In the genomic region with DNA sequence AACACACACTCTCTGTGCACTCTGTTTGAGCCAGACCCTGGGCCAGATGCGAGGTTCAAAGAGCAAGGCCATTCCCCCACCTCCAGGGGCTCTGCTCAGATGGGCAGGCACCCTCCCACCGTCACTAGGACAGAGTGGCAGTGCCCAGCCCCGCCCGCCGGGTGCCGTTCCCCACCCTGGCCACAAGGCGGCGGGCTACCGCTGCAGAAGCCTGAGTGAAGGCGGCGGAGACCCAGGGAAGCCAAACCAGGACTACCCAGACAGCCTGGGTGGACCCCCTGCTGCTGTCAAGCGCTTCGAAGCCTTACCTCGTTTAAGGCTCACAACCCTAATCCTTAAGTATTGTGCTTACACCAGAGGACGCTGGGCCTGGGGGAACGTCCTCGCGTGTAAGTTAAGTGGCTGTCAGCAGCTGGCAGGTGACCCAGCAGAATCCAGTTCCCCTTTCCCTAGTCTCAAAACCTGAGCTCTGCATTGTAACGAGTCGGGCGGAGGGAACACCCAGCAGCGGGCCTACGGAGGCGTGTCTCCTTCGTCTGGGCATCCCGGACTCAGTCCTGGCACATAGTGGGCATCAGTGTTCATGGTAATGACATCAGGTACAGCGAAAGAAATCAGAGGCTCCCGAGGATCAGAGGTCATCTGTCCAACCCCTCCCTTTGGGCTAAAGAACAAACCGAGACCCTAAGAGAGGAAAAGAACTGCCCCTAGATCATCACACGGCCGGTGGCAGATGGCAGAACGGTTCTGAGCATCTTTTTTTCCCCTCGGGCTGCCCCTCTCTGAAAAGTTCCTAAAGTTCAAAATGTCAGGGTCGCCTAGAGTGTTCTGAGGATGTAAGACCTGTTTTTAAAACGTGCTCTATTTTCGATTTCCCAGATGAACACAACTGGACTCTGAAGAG, we compare ENCODE assay signal across 1 cellular context.
TF ChIP-seq lines count a peak whose summit lies in the region.

No MANE protein-coding gene starts in this region.

TF ChIP-seq in HepG2, 621 proteins besides CTCF, POLR2A, EP300 and RAD21 (continued from another document and continues in another):
- TF ChIP-seq, protein P1, sequence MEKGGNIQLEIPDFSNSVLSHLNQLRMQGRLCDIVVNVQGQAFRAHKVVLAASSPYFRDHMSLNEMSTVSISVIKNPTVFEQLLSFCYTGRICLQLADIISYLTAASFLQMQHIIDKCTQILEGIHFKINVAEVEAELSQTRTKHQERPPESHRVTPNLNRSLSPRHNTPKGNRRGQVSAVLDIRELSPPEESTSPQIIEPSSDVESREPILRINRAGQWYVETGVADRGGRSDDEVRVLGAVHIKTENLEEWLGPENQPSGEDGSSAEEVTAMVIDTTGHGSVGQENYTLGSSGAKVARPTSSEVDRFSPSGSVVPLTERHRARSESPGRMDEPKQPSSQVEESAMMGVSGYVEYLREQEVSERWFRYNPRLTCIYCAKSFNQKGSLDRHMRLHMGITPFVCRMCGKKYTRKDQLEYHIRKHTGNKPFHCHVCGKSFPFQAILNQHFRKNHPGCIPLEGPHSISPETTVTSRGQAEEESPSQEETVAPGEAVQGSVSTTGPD (CRISPR knock-in tag; IDR thresholded peaks at IDR 0.05): no peak
- TF ChIP-seq KDM1A (CRISPR knock-in tag; IDR thresholded peaks at IDR 0.05) (no peak), FOXA1 (IDR thresholded peaks at IDR 0.05) (no peak), FOXA1 (CRISPR knock-in tag; IDR thresholded peaks at IDR 0.05) (no peak), ZSCAN29 (CRISPR knock-in tag; conservative IDR thresholded peaks at IDR 0.05) (no peak), JUNB (CRISPR knock-in tag; IDR thresholded peaks at IDR 0.05; ENCODE audit: borderline replicate concordance) (no peak), SMARCC2 (IDR thresholded peaks at IDR 0.05) (no peak), ZNF292 (CRISPR knock-in tag; IDR thresholded peaks at IDR 0.05; ENCODE audit: borderline replicate concordance, low read depth) (0 out of 2 replicates have a peak, but pooled peaks have one; percentile 59), ZNF34 (CRISPR knock-in tag; IDR thresholded peaks at IDR 0.05; ENCODE audit: borderline replicate concordance) (no peak), PHF21A (CRISPR knock-in tag; IDR thresholded peaks at IDR 0.05) (no peak; the same call in 1 of the 2 replicates), PAX8 (CRISPR knock-in tag; IDR thresholded peaks at IDR 0.05; ENCODE audit: borderline replicate concordance) (no peak), ZNF616 (CRISPR knock-in tag; IDR thresholded peaks at IDR 0.05; ENCODE audit: low read depth) (no peak), HNF4G (IDR thresholded peaks at IDR 0.05; ENCODE audit: borderline replicate concordance, low read depth, low read length) (no peak; the same call in 1 of the 2 replicates), HNF4G (CRISPR knock-in tag; IDR thresholded peaks at IDR 0.05; ENCODE audit: borderline replicate concordance, low read depth) (no peak), IRF2 (CRISPR knock-in tag; IDR thresholded peaks at IDR 0.05) (peak; percentile 58), PLRG1 (conservative IDR thresholded peaks at IDR 0.05) (no peak), KDM5A (IDR thresholded peaks at IDR 0.05; ENCODE audit: borderline replicate concordance, low read length) (no peak), TCF7 (IDR thresholded peaks at IDR 0.05; ENCODE audit: low read depth) (no peak), ZZZ3 (CRISPR knock-in tag; IDR thresholded peaks at IDR 0.05; ENCODE audit: borderline replicate concordance) (no peak), ZNF17 (CRISPR knock-in tag; IDR thresholded peaks at IDR 0.05) (no peak), NFIC (IDR thresholded peaks at IDR 0.05; ENCODE audit: low read length) (no peak), TAF15 (IDR thresholded peaks at IDR 0.05; ENCODE audit: low read depth, low read length, poor library complexity, severe bottlenecking) (no peak), ZNF10 (CRISPR knock-in tag; IDR thresholded peaks at IDR 0.05; ENCODE audit: borderline replicate concordance, low read depth) (no peak)
- TF ChIP-seq, protein P2, sequence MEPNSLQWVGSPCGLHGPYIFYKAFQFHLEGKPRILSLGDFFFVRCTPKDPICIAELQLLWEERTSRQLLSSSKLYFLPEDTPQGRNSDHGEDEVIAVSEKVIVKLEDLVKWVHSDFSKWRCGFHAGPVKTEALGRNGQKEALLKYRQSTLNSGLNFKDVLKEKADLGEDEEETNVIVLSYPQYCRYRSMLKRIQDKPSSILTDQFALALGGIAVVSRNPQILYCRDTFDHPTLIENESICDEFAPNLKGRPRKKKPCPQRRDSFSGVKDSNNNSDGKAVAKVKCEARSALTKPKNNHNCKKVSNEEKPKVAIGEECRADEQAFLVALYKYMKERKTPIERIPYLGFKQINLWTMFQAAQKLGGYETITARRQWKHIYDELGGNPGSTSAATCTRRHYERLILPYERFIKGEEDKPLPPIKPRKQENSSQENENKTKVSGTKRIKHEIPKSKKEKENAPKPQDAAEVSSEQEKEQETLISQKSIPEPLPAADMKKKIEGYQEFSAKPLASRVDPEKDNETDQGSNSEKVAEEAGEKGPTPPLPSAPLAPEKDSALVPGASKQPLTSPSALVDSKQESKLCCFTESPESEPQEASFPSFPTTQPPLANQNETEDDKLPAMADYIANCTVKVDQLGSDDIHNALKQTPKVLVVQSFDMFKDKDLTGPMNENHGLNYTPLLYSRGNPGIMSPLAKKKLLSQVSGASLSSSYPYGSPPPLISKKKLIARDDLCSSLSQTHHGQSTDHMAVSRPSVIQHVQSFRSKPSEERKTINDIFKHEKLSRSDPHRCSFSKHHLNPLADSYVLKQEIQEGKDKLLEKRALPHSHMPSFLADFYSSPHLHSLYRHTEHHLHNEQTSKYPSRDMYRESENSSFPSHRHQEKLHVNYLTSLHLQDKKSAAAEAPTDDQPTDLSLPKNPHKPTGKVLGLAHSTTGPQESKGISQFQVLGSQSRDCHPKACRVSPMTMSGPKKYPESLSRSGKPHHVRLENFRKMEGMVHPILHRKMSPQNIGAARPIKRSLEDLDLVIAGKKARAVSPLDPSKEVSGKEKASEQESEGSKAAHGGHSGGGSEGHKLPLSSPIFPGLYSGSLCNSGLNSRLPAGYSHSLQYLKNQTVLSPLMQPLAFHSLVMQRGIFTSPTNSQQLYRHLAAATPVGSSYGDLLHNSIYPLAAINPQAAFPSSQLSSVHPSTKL (CRISPR knock-in tag; IDR thresholded peaks at IDR 0.05): peak; percentile 49
- TF ChIP-seq, protein P3, sequence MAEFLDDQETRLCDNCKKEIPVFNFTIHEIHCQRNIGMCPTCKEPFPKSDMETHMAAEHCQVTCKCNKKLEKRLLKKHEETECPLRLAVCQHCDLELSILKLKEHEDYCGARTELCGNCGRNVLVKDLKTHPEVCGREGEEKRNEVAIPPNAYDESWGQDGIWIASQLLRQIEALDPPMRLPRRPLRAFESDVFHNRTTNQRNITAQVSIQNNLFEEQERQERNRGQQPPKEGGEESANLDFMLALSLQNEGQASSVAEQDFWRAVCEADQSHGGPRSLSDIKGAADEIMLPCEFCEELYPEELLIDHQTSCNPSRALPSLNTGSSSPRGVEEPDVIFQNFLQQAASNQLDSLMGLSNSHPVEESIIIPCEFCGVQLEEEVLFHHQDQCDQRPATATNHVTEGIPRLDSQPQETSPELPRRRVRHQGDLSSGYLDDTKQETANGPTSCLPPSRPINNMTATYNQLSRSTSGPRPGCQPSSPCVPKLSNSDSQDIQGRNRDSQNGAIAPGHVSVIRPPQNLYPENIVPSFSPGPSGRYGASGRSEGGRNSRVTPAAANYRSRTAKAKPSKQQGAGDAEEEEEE (CRISPR knock-in tag; IDR thresholded peaks at IDR 0.05; ENCODE audit: borderline replicate concordance): no peak
- TF ChIP-seq, protein P4, sequence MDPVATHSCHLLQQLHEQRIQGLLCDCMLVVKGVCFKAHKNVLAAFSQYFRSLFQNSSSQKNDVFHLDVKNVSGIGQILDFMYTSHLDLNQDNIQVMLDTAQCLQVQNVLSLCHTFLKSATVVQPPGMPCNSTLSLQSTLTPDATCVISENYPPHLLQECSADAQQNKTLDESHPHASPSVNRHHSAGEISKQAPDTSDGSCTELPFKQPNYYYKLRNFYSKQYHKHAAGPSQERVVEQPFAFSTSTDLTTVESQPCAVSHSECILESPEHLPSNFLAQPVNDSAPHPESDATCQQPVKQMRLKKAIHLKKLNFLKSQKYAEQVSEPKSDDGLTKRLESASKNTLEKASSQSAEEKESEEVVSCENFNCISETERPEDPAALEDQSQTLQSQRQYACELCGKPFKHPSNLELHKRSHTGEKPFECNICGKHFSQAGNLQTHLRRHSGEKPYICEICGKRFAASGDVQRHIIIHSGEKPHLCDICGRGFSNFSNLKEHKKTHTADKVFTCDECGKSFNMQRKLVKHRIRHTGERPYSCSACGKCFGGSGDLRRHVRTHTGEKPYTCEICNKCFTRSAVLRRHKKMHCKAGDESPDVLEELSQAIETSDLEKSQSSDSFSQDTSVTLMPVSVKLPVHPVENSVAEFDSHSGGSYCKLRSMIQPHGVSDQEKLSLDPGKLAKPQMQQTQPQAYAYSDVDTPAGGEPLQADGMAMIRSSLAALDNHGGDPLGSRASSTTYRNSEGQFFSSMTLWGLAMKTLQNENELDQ (CRISPR knock-in tag; IDR thresholded peaks at IDR 0.05; ENCODE audit: borderline replicate concordance): no peak
- TF ChIP-seq, protein P5, sequence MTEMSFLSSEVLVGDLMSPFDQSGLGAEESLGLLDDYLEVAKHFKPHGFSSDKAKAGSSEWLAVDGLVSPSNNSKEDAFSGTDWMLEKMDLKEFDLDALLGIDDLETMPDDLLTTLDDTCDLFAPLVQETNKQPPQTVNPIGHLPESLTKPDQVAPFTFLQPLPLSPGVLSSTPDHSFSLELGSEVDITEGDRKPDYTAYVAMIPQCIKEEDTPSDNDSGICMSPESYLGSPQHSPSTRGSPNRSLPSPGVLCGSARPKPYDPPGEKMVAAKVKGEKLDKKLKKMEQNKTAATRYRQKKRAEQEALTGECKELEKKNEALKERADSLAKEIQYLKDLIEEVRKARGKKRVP (CRISPR knock-in tag; IDR thresholded peaks at IDR 0.05): no peak
- TF ChIP-seq, protein P6, sequence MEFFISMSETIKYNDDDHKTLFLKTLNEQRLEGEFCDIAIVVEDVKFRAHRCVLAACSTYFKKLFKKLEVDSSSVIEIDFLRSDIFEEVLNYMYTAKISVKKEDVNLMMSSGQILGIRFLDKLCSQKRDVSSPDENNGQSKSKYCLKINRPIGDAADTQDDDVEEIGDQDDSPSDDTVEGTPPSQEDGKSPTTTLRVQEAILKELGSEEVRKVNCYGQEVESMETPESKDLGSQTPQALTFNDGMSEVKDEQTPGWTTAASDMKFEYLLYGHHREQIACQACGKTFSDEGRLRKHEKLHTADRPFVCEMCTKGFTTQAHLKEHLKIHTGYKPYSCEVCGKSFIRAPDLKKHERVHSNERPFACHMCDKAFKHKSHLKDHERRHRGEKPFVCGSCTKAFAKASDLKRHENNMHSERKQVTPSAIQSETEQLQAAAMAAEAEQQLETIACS (CRISPR knock-in tag; IDR thresholded peaks at IDR 0.05): no peak
- TF ChIP-seq, protein P7, sequence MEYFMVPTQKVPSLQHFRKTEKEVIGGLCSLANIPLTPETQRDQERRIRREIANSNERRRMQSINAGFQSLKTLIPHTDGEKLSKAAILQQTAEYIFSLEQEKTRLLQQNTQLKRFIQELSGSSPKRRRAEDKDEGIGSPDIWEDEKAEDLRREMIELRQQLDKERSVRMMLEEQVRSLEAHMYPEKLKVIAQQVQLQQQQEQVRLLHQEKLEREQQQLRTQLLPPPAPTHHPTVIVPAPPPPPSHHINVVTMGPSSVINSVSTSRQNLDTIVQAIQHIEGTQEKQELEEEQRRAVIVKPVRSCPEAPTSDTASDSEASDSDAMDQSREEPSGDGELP (IDR thresholded peaks at IDR 0.05; ENCODE audit: borderline replicate concordance, low read depth): no peak
- TF ChIP-seq, protein P8, sequence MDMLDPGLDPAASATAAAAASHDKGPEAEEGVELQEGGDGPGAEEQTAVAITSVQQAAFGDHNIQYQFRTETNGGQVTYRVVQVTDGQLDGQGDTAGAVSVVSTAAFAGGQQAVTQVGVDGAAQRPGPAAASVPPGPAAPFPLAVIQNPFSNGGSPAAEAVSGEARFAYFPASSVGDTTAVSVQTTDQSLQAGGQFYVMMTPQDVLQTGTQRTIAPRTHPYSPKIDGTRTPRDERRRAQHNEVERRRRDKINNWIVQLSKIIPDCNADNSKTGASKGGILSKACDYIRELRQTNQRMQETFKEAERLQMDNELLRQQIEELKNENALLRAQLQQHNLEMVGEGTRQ (IDR thresholded peaks at IDR 0.05; ENCODE audit: low read depth, low read length): no peak
- TF ChIP-seq, protein P8 (CRISPR knock-in tag; IDR thresholded peaks at IDR 0.05; ENCODE audit: borderline replicate concordance): no peak
- TF ChIP-seq, protein P9, sequence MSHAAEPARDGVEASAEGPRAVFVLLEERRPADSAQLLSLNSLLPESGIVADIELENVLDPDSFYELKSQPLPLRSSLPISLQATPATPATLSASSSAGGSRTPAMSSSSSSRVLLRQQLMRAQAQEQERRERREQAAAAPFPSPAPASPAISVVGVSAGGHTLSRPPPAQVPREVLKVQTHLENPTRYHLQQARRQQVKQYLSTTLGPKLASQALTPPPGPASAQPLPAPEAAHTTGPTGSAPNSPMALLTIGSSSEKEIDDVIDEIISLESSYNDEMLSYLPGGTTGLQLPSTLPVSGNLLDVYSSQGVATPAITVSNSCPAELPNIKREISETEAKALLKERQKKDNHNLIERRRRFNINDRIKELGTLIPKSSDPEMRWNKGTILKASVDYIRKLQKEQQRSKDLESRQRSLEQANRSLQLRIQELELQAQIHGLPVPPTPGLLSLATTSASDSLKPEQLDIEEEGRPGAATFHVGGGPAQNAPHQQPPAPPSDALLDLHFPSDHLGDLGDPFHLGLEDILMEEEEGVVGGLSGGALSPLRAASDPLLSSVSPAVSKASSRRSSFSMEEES (CRISPR knock-in tag; IDR thresholded peaks at IDR 0.05): 0 out of 2 replicates have a peak, but pooled peaks have one; percentile 34
- TF ChIP-seq, protein P10, sequence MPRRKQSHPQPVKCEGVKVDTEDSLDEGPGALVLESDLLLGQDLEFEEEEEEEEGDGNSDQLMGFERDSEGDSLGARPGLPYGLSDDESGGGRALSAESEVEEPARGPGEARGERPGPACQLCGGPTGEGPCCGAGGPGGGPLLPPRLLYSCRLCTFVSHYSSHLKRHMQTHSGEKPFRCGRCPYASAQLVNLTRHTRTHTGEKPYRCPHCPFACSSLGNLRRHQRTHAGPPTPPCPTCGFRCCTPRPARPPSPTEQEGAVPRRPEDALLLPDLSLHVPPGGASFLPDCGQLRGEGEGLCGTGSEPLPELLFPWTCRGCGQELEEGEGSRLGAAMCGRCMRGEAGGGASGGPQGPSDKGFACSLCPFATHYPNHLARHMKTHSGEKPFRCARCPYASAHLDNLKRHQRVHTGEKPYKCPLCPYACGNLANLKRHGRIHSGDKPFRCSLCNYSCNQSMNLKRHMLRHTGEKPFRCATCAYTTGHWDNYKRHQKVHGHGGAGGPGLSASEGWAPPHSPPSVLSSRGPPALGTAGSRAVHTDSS (CRISPR knock-in tag; conservative IDR thresholded peaks at IDR 0.05): no peak
- TF ChIP-seq, protein P11, sequence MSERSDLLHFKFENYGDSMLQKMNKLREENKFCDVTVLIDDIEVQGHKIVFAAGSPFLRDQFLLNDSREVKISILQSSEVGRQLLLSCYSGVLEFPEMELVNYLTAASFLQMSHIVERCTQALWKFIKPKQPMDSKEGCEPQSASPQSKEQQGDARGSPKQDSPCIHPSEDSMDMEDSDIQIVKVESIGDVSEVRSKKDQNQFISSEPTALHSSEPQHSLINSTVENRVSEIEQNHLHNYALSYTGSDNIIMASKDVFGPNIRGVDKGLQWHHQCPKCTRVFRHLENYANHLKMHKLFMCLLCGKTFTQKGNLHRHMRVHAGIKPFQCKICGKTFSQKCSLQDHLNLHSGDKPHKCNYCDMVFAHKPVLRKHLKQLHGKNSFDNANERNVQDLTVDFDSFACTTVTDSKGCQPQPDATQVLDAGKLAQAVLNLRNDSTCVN (CRISPR knock-in tag; IDR thresholded peaks at IDR 0.05; ENCODE audit: borderline replicate concordance): peak; percentile 73; the same call in 1 of the 2 replicates
